ENCODE assay signal across 8 cellular contexts in genomic region chr6:41424370-41425058, GRCh38.
A peak's percentile ranks its signal among the peaks of the same experiment; 100 is the strongest.
DNase-seq lines count a peak whose midpoint lies in the region; ATAC-seq and TF ChIP-seq lines count a peak whose summit lies in the region.

No MANE protein-coding gene starts in this region.

- TF ChIP-seq CTCF in CD8-positive, alpha-beta T cell (IDR thresholded peaks at IDR 0.05): peak; percentile 91
- TF ChIP-seq CTCF in lung (IDR thresholded peaks at IDR 0.05; ENCODE audit: control extremely low read depth, extremely low read depth): peak; percentile 91

- no peaks in the 10 kb centered on the region for H3K9me3 ChIP-seq in CD8-positive, alpha-beta T cell (ENCODE audit: low read length)
- peaks cover 0 to 5% of the 10 kb centered on the region in 2 donors for H3K9me3 ChIP-seq in lung (ENCODE audit: control insufficient read depth in 2 of 2, insufficient read depth in 1 of 2, low read length in 1 of 2)

- CTCF ChIA-PET in CD8-positive, alpha-beta T cell (lab: Charles Lee): interaction anchor here (0.6 to 9.5 kb wide), 43 partner anchors 8 to 357 kb away, joined by 3 to 160 read pairs (median 4); no protein-coding TSS in a partner anchor
- CTCF ChIA-PET in HEK293T (lab: Yijun Ruan, JAX): interaction anchor here (0.6 to 1.7 kb wide), 16 partner anchors 11 to 259 kb away, joined by 3 to 8 read pairs (median 3); no protein-coding TSS in a partner anchor

- peaks cover 32% of the 10 kb centered on the region for H3K4me1 ChIP-seq in CD8-positive, alpha-beta T cell (ENCODE audit: insufficient read depth, low read length)
- H3K4me1 ChIP-seq in lung (ENCODE audit: control insufficient read depth in 2 of 2, insufficient read depth in 2 of 2, low read length in 2 of 2): peaks cover 0 to 11% of the 10 kb centered on the region in 2 donors

- H3K36me3 ChIP-seq in CD8-positive, alpha-beta T cell (ENCODE audit: insufficient read depth, low read length): no peaks in the 10 kb centered on the region
- no peaks in the 10 kb centered on the region for H3K36me3 ChIP-seq in lung (ENCODE audit: control insufficient read depth in 2 of 2, insufficient read depth in 2 of 2, low read length in 2 of 2)

- H3K36me3 Mint-ChIP-seq in CD8-positive, alpha-beta T cell: no peaks in the 10 kb centered on the region

- no peaks in the 10 kb centered on the region for H3K9me3 Mint-ChIP-seq in CD8-positive, alpha-beta T cell

- POLR2A ChIA-PET in CD8-positive, alpha-beta T cell (lab: Charles Lee): interaction anchor here (1.3 kb wide), 1 partner anchor 136 kb away, joined by 3 read pairs; no protein-coding TSS in a partner anchor
- POLR2A ChIA-PET in HEK293T (lab: Yijun Ruan, JAX): no interaction called here

- H3K27me3 ChIP-seq in CD8-positive, alpha-beta T cell (ENCODE audit: insufficient read depth, low read length): peaks cover 28% of the 10 kb centered on the region
- H3K27me3 ChIP-seq in lung (ENCODE audit: control insufficient read depth, insufficient read depth): no peaks in the 10 kb centered on the region

- intact Hi-C loops in CD8-positive, alpha-beta T cell (cut with DNase I, micrococcal nuclease): loop anchor here (1.0 kb wide), 3 partner anchors 55 to 258 kb away; no protein-coding TSS in a partner anchor

- peaks cover 9% of the 10 kb centered on the region for H3K4me1 Mint-ChIP-seq in CD8-positive, alpha-beta T cell (ENCODE audit: low read depth)

- H3K27ac ChIP-seq in CD8-positive, alpha-beta T cell (ENCODE audit: low read depth, low read length): no peak overlapping the region
- no peak overlapping the region for H3K27ac ChIP-seq in lung (ENCODE audit: low read depth in 1 of 2, low read length in 1 of 2)

- ATAC-seq in CD8-positive, alpha-beta T cell: peak; percentile 62
- ATAC-seq in lung (ENCODE audit: insufficient read depth, low FRiP score) (peak; percentile 68), HG02852 (IDR thresholded peaks at IDR 0.05; ENCODE audit: unreplicated experiment) (no peak)

- peaks cover 21% of the 10 kb centered on the region for H3K27me3 Mint-ChIP-seq in CD8-positive, alpha-beta T cell (ENCODE audit: low read depth)

- no peak overlapping the region for H3K4me3 ChIP-seq in CD8-positive, alpha-beta T cell (ENCODE audit: low read depth, low read length)
- no peak overlapping the region for H3K4me3 ChIP-seq in lung

- H3K4me3 Mint-ChIP-seq in CD8-positive, alpha-beta T cell: no peak overlapping the region

- peak; percentile 67 to 89 (median 76) for DNase-seq in CD8-positive, alpha-beta T cell
- DNase-seq in HEK293T (ENCODE audit: extremely low spot score) (peak; percentile 78), NCI-H748 (lab: John Stamatoyannopoulos, UW; ENCODE audit: unreplicated experiment) (peak; percentile 81), dermis microvascular lymphatic vessel endothelial cell (ENCODE audit: low read depth in 2 of 2) (peak; percentile 36 to 65), lung (ENCODE audit: low spot score) (peak; percentile 83)
- DNase-seq in activated CD4-positive, alpha-beta T cell treated with anti-CD3 and anti-CD28 coated beads, Interleukin-2, amount 50 U/mL, for 1 hour: peak; percentile 79
- peak; percentile 45 for DNase-seq in stimulated activated CD8-positive, alpha-beta memory T cell treated with anti-CD3 and anti-CD28 coated beads, Interleukin-12 subunit alpha, Interleukin-12 subunit beta, amount 100 ng/mL, for 4 hours (ENCODE audit: low read depth)

- no peak overlapping the region for H3K27ac Mint-ChIP-seq in CD8-positive, alpha-beta T cell

- WGBS in lung, 2 donors: 12 to 16% methylated on average over 4 of the region's 4 CpGs

TF ChIP-seq in HEK293T, 16 proteins besides CTCF, POLR2A, EP300 and RAD21:
- no peak for TF ChIP-seq CTBP1 (IDR thresholded peaks at IDR 0.05; ENCODE audit: borderline replicate concordance)
- no peak for TF ChIP-seq BHLHE40 (IDR thresholded peaks at IDR 0.05; ENCODE audit: borderline replicate concordance)
- TF ChIP-seq NFRKB (IDR thresholded peaks at IDR 0.05): no peak
- TF ChIP-seq LEF1 (IDR thresholded peaks at IDR 0.05; ENCODE audit: borderline replicate concordance): no peak
- no peak for TF ChIP-seq TARDBP (IDR thresholded peaks at IDR 0.05)
- TF ChIP-seq SUZ12 (IDR thresholded peaks at IDR 0.05): no peak
- no peak for TF ChIP-seq FOXA1 (IDR thresholded peaks at IDR 0.05)
- TF ChIP-seq SP1 (IDR thresholded peaks at IDR 0.05): no peak
- no peak for TF ChIP-seq PKNOX1 (IDR thresholded peaks at IDR 0.05)
- no peak for TF ChIP-seq ELF4 (IDR thresholded peaks at IDR 0.05)
- TF ChIP-seq ARNT (IDR thresholded peaks at IDR 0.05): no peak
- TF ChIP-seq L3MBTL2 (conservative IDR thresholded peaks at IDR 0.05): no peak
- no peak for TF ChIP-seq FOXM1 (IDR thresholded peaks at IDR 0.05; ENCODE audit: borderline replicate concordance)
- TF ChIP-seq FOXK2 (IDR thresholded peaks at IDR 0.05): no peak
- TF ChIP-seq ZNF384 (IDR thresholded peaks at IDR 0.05): no peak
- no peak for TF ChIP-seq HDGF (IDR thresholded peaks at IDR 0.05; ENCODE audit: borderline replicate concordance)
